In the genomic region with DNA sequence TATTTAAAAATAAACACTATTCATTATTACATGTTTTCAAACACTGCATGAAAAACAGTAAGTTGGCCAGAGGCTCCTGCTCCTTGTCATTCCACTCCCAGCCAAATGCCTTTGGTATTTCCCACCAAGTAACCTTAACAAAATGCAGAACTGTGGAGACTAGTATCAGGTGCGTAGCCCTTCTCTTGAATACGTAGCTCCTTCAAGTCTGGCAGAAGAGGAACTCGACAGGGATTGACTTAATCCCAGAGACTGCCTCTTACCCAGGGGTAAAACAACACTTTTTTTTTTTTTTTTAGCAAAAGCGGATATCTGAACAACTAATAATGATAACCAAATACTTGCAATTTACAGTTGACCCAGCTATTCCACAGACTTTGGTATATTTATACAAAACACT, we compare ENCODE assay signal across 10 cellular contexts. TPM values are rescaled to one million over a fixed set of nuclear protein-coding genes. Genes with fewer than 3 reads are reported as not detected.
DNase-seq lines count a peak whose midpoint lies in the region; ATAC-seq, FAIRE-seq and TF ChIP-seq lines count a peak whose summit lies in the region.
"Had no signal": no experiment of that assay in that cellular context is flagged by ENCODE, and none has a peak within 500 bp of the region (broad histone marks: within the 10 kb centered on the region; RNA-seq: fewer than 3 reads in every experiment).

No MANE protein-coding gene starts in this region.

- DNase-seq in NCI-H1417 (lab: John Stamatoyannopoulos, UW) (peak in 2 of 3 experiments; percentile 23 to 52), NCI-H1417 treated with DMSO at 0.1 percent for 48 hours (lab: John Stamatoyannopoulos, UW) (no peak), T-helper 17 cell (no peak), glomerular visceral epithelial cell (ENCODE audit: extremely low spot score) (peak; percentile 3), small intestine (peak; percentile 4), globus pallidus (ENCODE audit: low spot score) (no peak), GM13976 (ENCODE audit: low spot score) (no peak)
- DNase-seq: ACHN had no signal

- peaks cover 3 to 9% of the 10 kb centered on the region in 2 donors for H3K36me3 ChIP-seq in small intestine (ENCODE audit: control insufficient read depth in 2 of 2, insufficient read depth in 2 of 2, low read length in 2 of 2)

- no peak for TF ChIP-seq CTCF in GM13976 (IDR thresholded peaks at IDR 0.05; ENCODE audit: borderline replicate concordance, control extremely low read depth, extremely low read depth, insufficient read depth, missing control alignments)

- peaks cover 0 to 8% of the 10 kb centered on the region in 2 donors for H3K4me1 ChIP-seq in small intestine (ENCODE audit: control insufficient read depth in 2 of 2, insufficient read depth in 1 of 2, low read depth in 1 of 2, low read length in 1 of 2)

- H3K27ac ChIP-seq in small intestine (ENCODE audit: low read depth in 1 of 2, low read length in 1 of 2) = no peak overlapping the region

- H3K4me3 ChIP-seq in small intestine (ENCODE audit: low read depth in 1 of 2, low read length in 2 of 2) = peak overlapping the region; percentile 86 to 95

- H3K36me3 Mint-ChIP-seq in T-helper 17 cell (ENCODE audit: low read depth) = peaks cover 11% of the 10 kb centered on the region

- peak overlapping the region; percentile 96 for H3K4me3 Mint-ChIP-seq in T-helper 17 cell

- peak overlapping the region; percentile 96 for H3K27ac Mint-ChIP-seq in T-helper 17 cell

- FAIRE-seq in small intestine (lab: Jason Lieb, UNC) = no peak

- ATAC-seq in T-helper 17 cell (no peak), GM19395 (IDR thresholded peaks at IDR 0.05; ENCODE audit: unreplicated experiment) (no peak)

- in situ Hi-C loops in GM13976 (cut with MboI; ENCODE audit: low sequenced_read_pairs, unreplicated experiment) = no loop called here

- 11 to 15% (median 15%) methylated on average over 4 of the region's 4 CpGs for WGBS in small intestine, 3 donors

- no peaks in the 10 kb centered on the region for H3K27me3 ChIP-seq in small intestine (ENCODE audit: control insufficient read depth in 2 of 2, insufficient read depth in 2 of 2, low read length in 2 of 2)

- H3K9me3 ChIP-seq in T-helper 17 cell (ENCODE audit: control insufficient read depth, low read length, poor library complexity, severe bottlenecking) (no peaks in the 10 kb centered on the region), small intestine (ENCODE audit: control insufficient read depth, low read depth) (no peaks in the 10 kb centered on the region)

- peaks cover 24% of the 10 kb centered on the region for H3K4me1 Mint-ChIP-seq in T-helper 17 cell

- no peaks in the 10 kb centered on the region for H3K27me3 Mint-ChIP-seq in T-helper 17 cell

RNA-seq across cellular contexts. Expression of a gene that starts 0.7 kb away (rescaled TPM):
- 10 to 100 TPM; 24.6 to 36.5 TPM for total RNA-seq in T-helper 17 cell
- polyA plus RNA-seq in small intestine = 10 to 100 TPM in 2 of 3 donors, 1 to 10 TPM in 1; 9.8 to 13.9 (median 13.8) TPM

RNA-seq across cellular contexts. Expression of a gene that starts 40.8 kb away (rescaled TPM):
- not detected for total RNA-seq in T-helper 17 cell
- not detected for polyA plus RNA-seq in small intestine
- total RNA-seq: pulmonary artery endothelial cell had no signal

Comparison
In these comparisons a context has a peak if more than half of its experiments do, and no peak if none do; other contexts are left out.
1. DNase-seq: peak in NCI-H1417 (2 of 3), glomerular visceral epithelial cell (single experiment) and small intestine (single experiment); none in NCI-H1417 treated with DMSO at 0.1 percent for 48 hours (single experiment), T-helper 17 cell (0 of 3), globus pallidus (single experiment) and GM13976 (single experiment).